In genomic region chr7:39683216-39683845, GRCh38 we compare ENCODE assay signal across 9 cellular contexts. TPM values are rescaled to one million over a fixed set of nuclear protein-coding genes. Genes with fewer than 3 reads are reported as not detected.
DNase-seq lines count a peak whose midpoint lies in the region; ATAC-seq and TF ChIP-seq lines count a peak whose summit lies in the region.
"Had no signal": no experiment of that assay in that cellular context is flagged by ENCODE, and none has a peak within 500 bp of the region (broad histone marks: within the 10 kb centered on the region; RNA-seq: fewer than 3 reads in every experiment).

No MANE protein-coding gene starts in this region.

- H3K4me1 ChIP-seq in ascending aorta = peaks cover 0 to 16% of the 10 kb centered on the region in 2 donors

- no peaks in the 10 kb centered on the region for H3K27me3 ChIP-seq in ascending aorta

- H3K4me3 ChIP-seq in fibroblast of the aortic adventitia (ENCODE audit: low read depth, low read length) (no peak overlapping the region), skeletal muscle cell (ENCODE audit: low read depth, low read length) (no peak overlapping the region), ascending aorta (no peak overlapping the region)

- H3K9me3 ChIP-seq in ascending aorta = no peaks in the 10 kb centered on the region

- peak; percentile 56 for ATAC-seq in SK-N-SH treated with all-trans-retinoic acid at 6 μM for 48 hours
- no peak for ATAC-seq in HG03025 (IDR thresholded peaks at IDR 0.05; ENCODE audit: low FRiP score, unreplicated experiment)
- ATAC-seq: left colon had no signal

- no peak overlapping the region for H3K27ac ChIP-seq in ascending aorta

- H3K36me3 ChIP-seq in ascending aorta = peaks cover 0 to 2% of the 10 kb centered on the region in 2 donors

- intact Hi-C loops in ascending aorta (cut with DNase I) = no loop called here

- TF ChIP-seq CTCF in fibroblast of the aortic adventitia (IDR thresholded peaks at IDR 0.05; ENCODE audit: insufficient read depth, low read length) (no peak), ascending aorta (IDR thresholded peaks at IDR 0.05) (no peak)

- DNase-seq in GM03348 (ENCODE audit: low spot score) (peak; percentile 69), fibroblast of the aortic adventitia (ENCODE audit: low read depth) (peak; percentile 78), skeletal muscle cell (ENCODE audit: low read depth) (peak; percentile 28), amygdala (lab: John Stamatoyannopoulos, UW) (no peak), ascending aorta (ENCODE audit: low spot score in 2 of 2) (no peak)
- DNase-seq: left colon, NCI-H1436 had no signal

TF ChIP-seq in SK-N-SH treated with all-trans-retinoic acid at 6 μM for 48 hours, 23 proteins besides CTCF, POLR2A, EP300 and RAD21:
- no peak for TF ChIP-seq RARB (CRISPR knock-in tag; IDR thresholded peaks at IDR 0.05)
- peak; percentile 54; the same call in 1 of the 2 replicates for TF ChIP-seq ZC3H10 (CRISPR knock-in tag; IDR thresholded peaks at IDR 0.05)
- TF ChIP-seq ZNF565 (CRISPR knock-in tag; conservative IDR thresholded peaks at IDR 0.05; ENCODE audit: low read depth) = no peak
- TF ChIP-seq ZNF70 (CRISPR knock-in tag; IDR thresholded peaks at IDR 0.05) = no peak
- TF ChIP-seq ZFP3 (CRISPR knock-in tag; IDR thresholded peaks at IDR 0.05) = no peak
- peak; percentile 73 for TF ChIP-seq ISL1 (CRISPR knock-in tag; IDR thresholded peaks at IDR 0.05)
- no peak for TF ChIP-seq CSRNP3 (CRISPR knock-in tag; IDR thresholded peaks at IDR 0.05)
- no peak for TF ChIP-seq SNAI2 (CRISPR knock-in tag; IDR thresholded peaks at IDR 0.05)
TF ChIP-seq in SK-N-SH treated with all-trans-retinoic acid at 6 μM for 48 hours: peak in this region for 2.

RNA-seq across cellular contexts. Expression of gene RALA, which starts 60.0 kb away (rescaled TPM):
- total RNA-seq in fibroblast of the aortic adventitia (ENCODE audit: low replicate concordance) (42.7 and 61.5 TPM in 2 replicates), ascending aorta (6.0 TPM)

Comparison
In these comparisons a context has a peak if more than half of its experiments do, and no peak if none do; other contexts are left out.
1. DNase-seq: peak in GM03348 (single experiment), fibroblast of the aortic adventitia (single experiment) and skeletal muscle cell (single experiment); none in amygdala (0 of 56) and ascending aorta (0 of 2).